Comparison of ENCODE assay signal across 8 cellular contexts in the genomic region with DNA sequence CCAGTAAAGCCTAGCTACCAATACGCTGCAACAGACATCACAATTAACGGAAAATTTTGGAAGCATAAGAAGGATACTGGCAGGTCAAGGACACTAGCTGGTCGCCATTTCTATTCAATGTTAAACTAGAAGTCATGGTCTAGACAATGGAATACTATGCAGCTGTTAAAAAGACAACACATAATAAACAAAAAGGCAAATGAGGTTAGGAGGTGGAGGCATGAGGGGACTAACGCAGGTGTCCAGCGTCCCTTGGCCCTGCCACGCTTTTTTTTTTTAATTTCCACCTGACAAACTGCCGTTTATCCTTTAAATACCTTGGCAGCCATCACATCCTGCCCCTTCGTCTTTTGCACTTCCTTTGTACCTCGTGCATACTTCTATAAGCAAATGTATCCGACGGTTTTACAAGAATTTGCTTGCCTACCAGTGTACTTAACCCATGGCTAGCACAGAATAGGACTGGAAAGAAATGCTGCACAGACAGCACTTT. TPM values are rescaled to one million over a fixed set of nuclear protein-coding genes. Genes with fewer than 3 reads are reported as not detected.
DNase-seq lines count a peak whose midpoint lies in the region; ATAC-seq and TF ChIP-seq lines count a peak whose summit lies in the region.

No MANE protein-coding gene starts in this region.

- no peaks in the 10 kb centered on the region for H3K9me3 Mint-ChIP-seq in activated CD4-positive, alpha-beta T cell treated with anti-CD3 and anti-CD28 coated beads for 36 hours (ENCODE audit: low read depth)

- H3K4me1 Mint-ChIP-seq in activated CD4-positive, alpha-beta T cell treated with anti-CD3 and anti-CD28 coated beads for 36 hours = no peaks in the 10 kb centered on the region

- intact Hi-C loops in activated CD4-positive, alpha-beta T cell treated with anti-CD3 and anti-CD28 coated beads for 36 hours (cut with DNase I, micrococcal nuclease) = loop anchor here in 1 of 2 experiments (10.0 kb wide), 1 partner anchor 361 kb away; no protein-coding TSS in a partner anchor
- intact Hi-C loops in adrenal gland (cut with DNase I) = loop anchor here in 1 of 2 donors (5.0 kb wide), 1 partner anchor 168 kb away; no protein-coding TSS in a partner anchor

- H3K27ac Mint-ChIP-seq in activated CD4-positive, alpha-beta T cell treated with anti-CD3 and anti-CD28 coated beads for 36 hours = peak overlapping the region; percentile 55

- no peak for ATAC-seq in activated CD4-positive, alpha-beta T cell treated with anti-CD3 and anti-CD28 coated beads for 36 hours
- ATAC-seq in GM18511 (IDR thresholded peaks at IDR 0.05; ENCODE audit: unreplicated experiment) (no peak), HG02973 (IDR thresholded peaks at IDR 0.05; ENCODE audit: unreplicated experiment) (no peak)

- no peaks in the 10 kb centered on the region for H3K27me3 ChIP-seq in adrenal gland
- no peaks in the 10 kb centered on the region for H3K27me3 ChIP-seq in layer of hippocampus (ENCODE audit: control insufficient read depth, insufficient read depth, low read length)

- DNase-seq in activated CD4-positive, alpha-beta T cell treated with anti-CD3 and anti-CD28 coated beads for 36 hours = no peak
- DNase-seq in activated CD4-positive, alpha-beta T cell treated with anti-CD3 and anti-CD28 coated beads for 1 hour = no peak
- DNase-seq in adrenal gland = no peak
- DNase-seq in KBM-7 = no peak

- peaks cover 44% of the 10 kb centered on the region for H3K27me3 Mint-ChIP-seq in activated CD4-positive, alpha-beta T cell treated with anti-CD3 and anti-CD28 coated beads for 36 hours

- CTCF ChIA-PET in activated CD4-positive, alpha-beta T cell treated with anti-CD3 and anti-CD28 coated beads for 36 hours (lab: Charles Lee) = interaction anchor here (0.7 to 1.5 kb wide), 2 partner anchors 9 to 1218 kb away, joined by 4 to 8 read pairs; no protein-coding TSS in a partner anchor

- 36 to 47% (median 43%) methylated on average over 11 of the region's 11 CpGs for WGBS in adrenal gland, 4 donors

- H3K4me1 ChIP-seq in adrenal gland (replicated peaks in 1 of 2) = no peaks in the 10 kb centered on the region

- in situ Hi-C loops in KBM-7 (cut with MboI; ENCODE audit: low pct_unique_long_range_greater_than_20kb, low sequenced_read_pairs) = loop anchor here (25.0 kb wide), 2 partner anchors 163 to 363 kb away; no protein-coding TSS in a partner anchor

- H3K4me3 ChIP-seq in adrenal gland = peak overlapping the region in 3 of 4 donors; percentile 40 to 75 (median 41)

- TF ChIP-seq POLR2A in adrenal gland (IDR thresholded peaks at IDR 0.05) = no peak

- TF ChIP-seq CTCF in adrenal gland (IDR thresholded peaks at IDR 0.05) = no peak

- H3K4me3 Mint-ChIP-seq in activated CD4-positive, alpha-beta T cell treated with anti-CD3 and anti-CD28 coated beads for 36 hours = peak overlapping the region; percentile 80

- H3K36me3 ChIP-seq in adrenal gland (replicated peaks in 1 of 2) = no peaks in the 10 kb centered on the region

- H3K27ac ChIP-seq in adrenal gland (peak overlapping the region in 3 of 5 donors; percentile 27 to 67 (median 60)), layer of hippocampus (ENCODE audit: low read depth, low read length) (peak overlapping the region; percentile 90), temporal lobe (ENCODE audit: low read depth, low read length) (peak overlapping the region; percentile 78)

- H3K36me3 Mint-ChIP-seq in activated CD4-positive, alpha-beta T cell treated with anti-CD3 and anti-CD28 coated beads for 36 hours (ENCODE audit: low read depth) = no peaks in the 10 kb centered on the region

- no peaks in the 10 kb centered on the region for H3K9me3 ChIP-seq in adrenal gland (replicated peaks in 1 of 3)

- POLR2A ChIA-PET in activated CD4-positive, alpha-beta T cell treated with anti-CD3 and anti-CD28 coated beads for 36 hours (lab: Charles Lee) = no interaction called here

RNA-seq across cellular contexts. Expression of gene SLC22A15, which starts 0.7 kb away (rescaled TPM):
- under 1 TPM; 0.23 to 0.25 TPM for total RNA-seq in activated CD4-positive, alpha-beta T cell treated with anti-CD3 and anti-CD28 coated beads for 36 hours
- total RNA-seq in adrenal gland (10 to 100 TPM in 2 of 8 donors, 1 to 10 TPM in 6; 2.3 to 10.8 (median 5.8) TPM), temporal lobe (8.9 TPM)
- polyA plus RNA-seq in adrenal gland = 10 to 100 TPM in 1 of 3 donors, 1 to 10 TPM in 2; 1.2 to 11.4 (median 2.7) TPM
